11 cellular contexts compared by ENCODE assay signal in the genomic region with DNA sequence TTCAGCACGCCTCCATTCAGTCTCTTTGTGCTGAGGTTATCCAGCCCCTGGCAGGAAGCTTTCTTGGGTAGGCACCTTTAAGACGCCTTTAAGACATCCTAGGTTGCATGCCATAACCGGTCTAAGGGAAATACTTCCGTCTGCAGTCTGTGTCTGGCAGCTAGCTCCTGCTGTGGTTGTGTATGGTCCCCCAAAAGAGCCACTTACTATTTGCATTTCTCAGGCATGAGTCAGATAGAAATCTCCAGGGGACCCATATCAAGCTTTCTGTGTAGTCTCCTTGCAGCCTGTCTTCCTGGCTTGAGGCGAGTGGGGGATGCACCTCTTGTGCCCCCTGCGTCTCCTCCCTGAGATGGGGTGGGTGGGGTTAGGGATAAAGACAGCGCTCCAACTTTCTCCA. TPM values are rescaled to one million over a fixed set of nuclear protein-coding genes. Genes with fewer than 3 reads are reported as not detected.
DNase-seq lines count a peak whose midpoint lies in the region; ATAC-seq lines count a peak whose summit lies in the region.
"Had no signal": no experiment of that assay in that cellular context is flagged by ENCODE, and none has a peak within 500 bp of the region (broad histone marks: within the 10 kb centered on the region; RNA-seq: fewer than 3 reads in every experiment).

No MANE protein-coding gene starts in this region.

- H3K27me3 ChIP-seq in aorta (ENCODE audit: control insufficient read depth in 1 of 2, insufficient read depth in 2 of 2, low read length in 1 of 2), result no peaks in the 10 kb centered on the region

- peak; percentile 77 for ATAC-seq in GM19455 (IDR thresholded peaks at IDR 0.05; ENCODE audit: unreplicated experiment)
- ATAC-seq in HG03025 (IDR thresholded peaks at IDR 0.05; ENCODE audit: low FRiP score, unreplicated experiment), result peak; percentile 84
- peak; percentile 73 for ATAC-seq in aorta (ENCODE audit: low FRiP score)
- no peak for ATAC-seq in natural killer cell treated with Interleukin-12 subunit alpha and Interleukin-12 subunit beta and Interleukin-15 and Interleukin-18, amount 100 ng/mL, for 72 hours

- H3K4me1 Mint-ChIP-seq in natural killer cell treated with Interleukin-12 subunit alpha and Interleukin-12 subunit beta and Interleukin-15 and Interleukin-18, amount 100 ng/mL, for 72 hours (ENCODE audit: low read depth in 2 of 2), result no peaks in the 10 kb centered on the region
- H3K4me1 Mint-ChIP-seq: activated naive CD8-positive, alpha-beta T cell treated with anti-CD3 and anti-CD28 coated beads for 36 hours had no signal

- no peak overlapping the region for H3K27ac Mint-ChIP-seq in natural killer cell treated with Interleukin-12 subunit alpha and Interleukin-12 subunit beta and Interleukin-15 and Interleukin-18, amount 100 ng/mL, for 72 hours
- H3K27ac Mint-ChIP-seq: activated naive CD8-positive, alpha-beta T cell treated with anti-CD3 and anti-CD28 coated beads for 36 hours had no signal

- intact Hi-C loops in aorta (cut with DNase I), result no loop called here

- H3K9me3 ChIP-seq in aorta (ENCODE audit: control insufficient read depth, low read length), result no peaks in the 10 kb centered on the region

- WGBS in aorta, 2 donors, result 14 to 20% methylated on average over 7 of the region's 7 CpGs

- peaks cover 9 to 24% of the 10 kb centered on the region in 2 donors for H3K27me3 Mint-ChIP-seq in natural killer cell treated with Interleukin-12 subunit alpha and Interleukin-12 subunit beta and Interleukin-15 and Interleukin-18, amount 100 ng/mL, for 72 hours

- no peaks in the 10 kb centered on the region for H3K36me3 Mint-ChIP-seq in natural killer cell treated with Interleukin-12 subunit alpha and Interleukin-12 subunit beta and Interleukin-15 and Interleukin-18, amount 100 ng/mL, for 72 hours
- H3K36me3 Mint-ChIP-seq: activated naive CD8-positive, alpha-beta T cell treated with anti-CD3 and anti-CD28 coated beads for 36 hours had no signal

- peaks cover 4 to 9% of the 10 kb centered on the region in 2 donors for H3K4me1 ChIP-seq in aorta (ENCODE audit: control insufficient read depth in 1 of 2, insufficient read depth in 2 of 2, low read length in 2 of 2)

- no peak overlapping the region for H3K4me3 Mint-ChIP-seq in natural killer cell treated with Interleukin-12 subunit alpha and Interleukin-12 subunit beta and Interleukin-15 and Interleukin-18, amount 100 ng/mL, for 72 hours
- H3K4me3 Mint-ChIP-seq: activated naive CD8-positive, alpha-beta T cell treated with anti-CD3 and anti-CD28 coated beads for 36 hours had no signal

- no peaks in the 10 kb centered on the region for H3K36me3 ChIP-seq in aorta (ENCODE audit: control insufficient read depth in 1 of 2, insufficient read depth in 2 of 2, low read length in 1 of 2)

- peaks cover 5% of the 10 kb centered on the region for H3K9me3 Mint-ChIP-seq in natural killer cell treated with Interleukin-12 subunit alpha and Interleukin-12 subunit beta and Interleukin-15 and Interleukin-18, amount 100 ng/mL, for 72 hours
- H3K9me3 Mint-ChIP-seq: activated naive CD8-positive, alpha-beta T cell treated with anti-CD3 and anti-CD28 coated beads for 36 hours had no signal

- peak; percentile 27 for DNase-seq in T1000 (lab: John Stamatoyannopoulos, UW)
- DNase-seq in aorta, result no peak
- no peak for DNase-seq in AG20443 (ENCODE audit: low spot score)
- no peak for DNase-seq in natural killer cell treated with Interleukin-12 subunit alpha and Interleukin-12 subunit beta and Interleukin-15 and Interleukin-18, amount 100 ng/mL, for 72 hours (ENCODE audit: low spot score)
- no peak for DNase-seq in NCI-H1694 (lab: John Stamatoyannopoulos, UW)
- DNase-seq: activated naive CD8-positive, alpha-beta T cell treated with anti-CD3 and anti-CD28 coated beads for 36 hours; NCI-H1105; occipital lobe; T-helper 9 cell had no signal

- H3K4me3 ChIP-seq in aorta (ENCODE audit: low read length in 2 of 2), result peak overlapping the region in 1 of 2 donors; percentile 4

- peak overlapping the region; percentile 57 to 71 for H3K27ac ChIP-seq in aorta (ENCODE audit: low read depth in 1 of 2, low read length in 2 of 2)

RNA-seq across cellular contexts. Expression of a gene that starts 10.0 kb away (rescaled TPM):
- 100 to 1,000 TPM in 1 of 2 donors, 10 to 100 TPM in 1; 31.3 to 128 TPM for total RNA-seq in aorta
- polyA plus RNA-seq in aorta, result 1 to 10 TPM; 2.6 to 4.0 TPM
- under 1 TPM in 1 of 2 donors, not detected in 1; 0.05 TPM for total RNA-seq in natural killer cell treated with Interleukin-12 subunit alpha and Interleukin-12 subunit beta and Interleukin-15 and Interleukin-18, amount 100 ng/mL, for 72 hours
- total RNA-seq: activated naive CD8-positive, alpha-beta T cell treated with anti-CD3 and anti-CD28 coated beads for 36 hours had no signal

RNA-seq across cellular contexts. Expression of a gene that starts 27.8 kb away (rescaled TPM):
- total RNA-seq in aorta, result not detected
- not detected for polyA plus RNA-seq in aorta
- not detected for total RNA-seq in natural killer cell treated with Interleukin-12 subunit alpha and Interleukin-12 subunit beta and Interleukin-15 and Interleukin-18, amount 100 ng/mL, for 72 hours
- total RNA-seq: activated naive CD8-positive, alpha-beta T cell treated with anti-CD3 and anti-CD28 coated beads for 36 hours; occipital lobe had no signal

Comparison
In these comparisons a context has a peak if more than half of its experiments do, and no peak if none do; other contexts are left out.
1. ATAC-seq: peak in GM19455 (single experiment), HG03025 (single experiment) and aorta (single experiment); none in natural killer cell treated with Interleukin-12 subunit alpha and Interleukin-12 subunit beta and Interleukin-15 and Interleukin-18, amount 100 ng/mL, for 72 hours (0 of 2).
2. RNA of a gene that starts 10.0 kb away (total RNA-seq): 31.3 to 128 TPM in aorta; 0.05 TPM in natural killer cell treated with Interleukin-12 subunit alpha and Interleukin-12 subunit beta and Interleukin-15 and Interleukin-18, amount 100 ng/mL, for 72 hours; every median in the first group is over 10 times any median in the second.